ENCODE assay signal across 1 cellular context in the genomic region with DNA sequence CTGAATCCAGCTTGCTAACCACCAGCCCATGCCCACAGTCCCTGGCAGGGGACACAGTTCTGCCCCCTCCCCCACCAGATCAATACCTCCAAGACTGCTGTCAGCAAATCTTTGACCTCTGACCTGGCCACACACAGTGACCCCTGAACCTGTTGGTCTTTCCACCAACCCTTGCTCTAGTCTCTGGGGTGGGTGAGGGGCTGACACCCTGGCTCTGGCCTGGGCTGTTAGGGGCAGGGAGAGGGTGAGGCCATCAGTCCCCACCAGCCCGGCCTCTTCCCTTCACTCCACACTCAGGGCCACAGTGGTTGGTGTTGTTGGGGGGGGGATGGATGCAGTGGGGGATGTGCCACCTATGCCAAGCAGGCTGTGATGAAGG.
A peak's percentile ranks its signal among the peaks of the same experiment; 100 is the strongest.
TF ChIP-seq lines count a peak whose summit lies in the region.

No MANE protein-coding gene starts in this region.

TF ChIP-seq in HepG2, 621 proteins besides CTCF, POLR2A, EP300 and RAD21 (continued from another document and continues in another):
- TF ChIP-seq, protein P1, sequence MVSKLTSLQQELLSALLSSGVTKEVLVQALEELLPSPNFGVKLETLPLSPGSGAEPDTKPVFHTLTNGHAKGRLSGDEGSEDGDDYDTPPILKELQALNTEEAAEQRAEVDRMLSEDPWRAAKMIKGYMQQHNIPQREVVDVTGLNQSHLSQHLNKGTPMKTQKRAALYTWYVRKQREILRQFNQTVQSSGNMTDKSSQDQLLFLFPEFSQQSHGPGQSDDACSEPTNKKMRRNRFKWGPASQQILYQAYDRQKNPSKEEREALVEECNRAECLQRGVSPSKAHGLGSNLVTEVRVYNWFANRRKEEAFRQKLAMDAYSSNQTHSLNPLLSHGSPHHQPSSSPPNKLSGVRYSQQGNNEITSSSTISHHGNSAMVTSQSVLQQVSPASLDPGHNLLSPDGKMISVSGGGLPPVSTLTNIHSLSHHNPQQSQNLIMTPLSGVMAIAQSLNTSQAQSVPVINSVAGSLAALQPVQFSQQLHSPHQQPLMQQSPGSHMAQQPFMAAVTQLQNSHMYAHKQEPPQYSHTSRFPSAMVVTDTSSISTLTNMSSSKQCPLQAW (CRISPR knock-in tag; IDR thresholded peaks at IDR 0.05) = peak; percentile 35; the same call in 1 of the 2 replicates
- TF ChIP-seq ARNTL (CRISPR knock-in tag; IDR thresholded peaks at IDR 0.05) (peak; percentile 37; the same call in 1 of the 2 replicates), ZBTB8A (CRISPR knock-in tag; IDR thresholded peaks at IDR 0.05; ENCODE audit: borderline replicate concordance, low read depth) (no peak), TEAD3 (CRISPR knock-in tag; optimal IDR thresholded peaks at IDR 0.05; ENCODE audit: borderline replicate concordance) (peak; percentile 11), ZMYM4 (CRISPR knock-in tag; IDR thresholded peaks at IDR 0.05) (peak; percentile 63), MAZ (IDR thresholded peaks at IDR 0.05; ENCODE audit: borderline replicate concordance, low read depth, low read length) (no peak), MAZ (CRISPR knock-in tag; IDR thresholded peaks at IDR 0.05; ENCODE audit: low read depth) (0 out of 2 replicates have a peak, but pooled peaks have one; percentile 61), ZNF430 (CRISPR knock-in tag; IDR thresholded peaks at IDR 0.05) (0 out of 2 replicates have a peak, but pooled peaks have one; percentile 21), ZBTB7A (CRISPR knock-in tag; IDR thresholded peaks at IDR 0.05) (peak; percentile 62; the same call in 1 of the 2 replicates), KLF13 (CRISPR knock-in tag; IDR thresholded peaks at IDR 0.05) (peak; percentile 64; the same call in 1 of the 2 replicates), HNF4A (CRISPR knock-in tag; IDR thresholded peaks at IDR 0.05) (peak; percentile 96), HHEX (CRISPR knock-in tag; IDR thresholded peaks at IDR 0.05) (0 out of 2 replicates have a peak, but pooled peaks have one; percentile 19), ZNF296 (CRISPR knock-in tag; conservative IDR thresholded peaks at IDR 0.05) (peak; percentile 86; the same call in 1 of the 2 replicates), SKI (IDR thresholded peaks at IDR 0.05; ENCODE audit: partially characterized antibody) (peak; percentile 48), FIP1L1 (IDR thresholded peaks at IDR 0.05; ENCODE audit: borderline replicate concordance, insufficient read depth, low read depth, low read length) (no peak), HDAC1 (CRISPR knock-in tag; IDR thresholded peaks at IDR 0.05) (peak; percentile 77; the same call in 1 of the 2 replicates), YEATS4 (CRISPR knock-in tag; IDR thresholded peaks at IDR 0.05; ENCODE audit: borderline replicate concordance) (0 out of 2 replicates have a peak, but pooled peaks have one; percentile 13), FOXP1 (IDR thresholded peaks at IDR 0.05) (no peak), FOXP1 (CRISPR knock-in tag; IDR thresholded peaks at IDR 0.05) (peak; percentile 40; the same call in 1 of the 2 replicates), MIXL1 (CRISPR knock-in tag; IDR thresholded peaks at IDR 0.05) (0 out of 2 replicates have a peak, but pooled peaks have one; percentile 21), MZF1 (CRISPR knock-in tag; IDR thresholded peaks at IDR 0.05; ENCODE audit: borderline replicate concordance) (no peak), HNF4G (IDR thresholded peaks at IDR 0.05; ENCODE audit: borderline replicate concordance, low read depth, low read length) (peak; percentile 92), HNF4G (CRISPR knock-in tag; IDR thresholded peaks at IDR 0.05; ENCODE audit: borderline replicate concordance, low read depth) (peak; percentile 75; the same call in 1 of the 2 replicates), NONO (IDR thresholded peaks at IDR 0.05) (no peak), NONO (CRISPR knock-in tag; conservative IDR thresholded peaks at IDR 0.05) (peak; percentile 59; the same call in 1 of the 2 replicates), ZNF782 (CRISPR knock-in tag; IDR thresholded peaks at IDR 0.05; ENCODE audit: borderline replicate concordance) (0 out of 2 replicates have a peak, but pooled peaks have one; percentile 18), HOXA3 (CRISPR knock-in tag; IDR thresholded peaks at IDR 0.05) (peak; percentile 77; the same call in 1 of the 2 replicates), MYC (CRISPR knock-in tag; IDR thresholded peaks at IDR 0.05; ENCODE audit: borderline replicate concordance) (peak; percentile 27; the same call in 1 of the 2 replicates)
- TF ChIP-seq, protein P2, sequence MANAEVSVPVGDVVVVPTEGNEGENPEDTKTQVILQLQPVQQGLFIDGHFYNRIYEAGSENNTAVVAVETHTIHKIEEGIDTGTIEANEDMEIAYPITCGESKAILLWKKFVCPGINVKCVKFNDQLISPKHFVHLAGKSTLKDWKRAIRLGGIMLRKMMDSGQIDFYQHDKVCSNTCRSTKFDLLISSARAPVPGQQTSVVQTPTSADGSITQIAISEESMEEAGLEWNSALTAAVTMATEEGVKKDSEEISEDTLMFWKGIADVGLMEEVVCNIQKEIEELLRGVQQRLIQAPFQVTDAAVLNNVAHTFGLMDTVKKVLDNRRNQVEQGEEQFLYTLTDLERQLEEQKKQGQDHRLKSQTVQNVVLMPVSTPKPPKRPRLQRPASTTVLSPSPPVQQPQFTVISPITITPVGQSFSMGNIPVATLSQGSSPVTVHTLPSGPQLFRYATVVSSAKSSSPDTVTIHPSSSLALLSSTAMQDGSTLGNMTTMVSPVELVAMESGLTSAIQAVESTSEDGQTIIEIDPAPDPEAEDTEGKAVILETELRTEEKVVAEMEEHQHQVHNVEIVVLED (CRISPR knock-in tag; IDR thresholded peaks at IDR 0.05; ENCODE audit: borderline replicate concordance) = 0 out of 2 replicates have a peak, but pooled peaks have one; percentile 44
- TF ChIP-seq, protein P3, sequence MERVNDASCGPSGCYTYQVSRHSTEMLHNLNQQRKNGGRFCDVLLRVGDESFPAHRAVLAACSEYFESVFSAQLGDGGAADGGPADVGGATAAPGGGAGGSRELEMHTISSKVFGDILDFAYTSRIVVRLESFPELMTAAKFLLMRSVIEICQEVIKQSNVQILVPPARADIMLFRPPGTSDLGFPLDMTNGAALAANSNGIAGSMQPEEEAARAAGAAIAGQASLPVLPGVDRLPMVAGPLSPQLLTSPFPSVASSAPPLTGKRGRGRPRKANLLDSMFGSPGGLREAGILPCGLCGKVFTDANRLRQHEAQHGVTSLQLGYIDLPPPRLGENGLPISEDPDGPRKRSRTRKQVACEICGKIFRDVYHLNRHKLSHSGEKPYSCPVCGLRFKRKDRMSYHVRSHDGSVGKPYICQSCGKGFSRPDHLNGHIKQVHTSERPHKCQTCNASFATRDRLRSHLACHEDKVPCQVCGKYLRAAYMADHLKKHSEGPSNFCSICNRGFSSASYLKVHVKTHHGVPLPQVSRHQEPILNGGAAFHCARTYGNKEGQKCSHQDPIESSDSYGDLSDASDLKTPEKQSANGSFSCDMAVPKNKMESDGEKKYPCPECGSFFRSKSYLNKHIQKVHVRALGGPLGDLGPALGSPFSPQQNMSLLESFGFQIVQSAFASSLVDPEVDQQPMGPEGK (CRISPR knock-in tag; IDR thresholded peaks at IDR 0.05) = peak; percentile 10; the same call in 1 of the 2 replicates
- TF ChIP-seq, protein P4, sequence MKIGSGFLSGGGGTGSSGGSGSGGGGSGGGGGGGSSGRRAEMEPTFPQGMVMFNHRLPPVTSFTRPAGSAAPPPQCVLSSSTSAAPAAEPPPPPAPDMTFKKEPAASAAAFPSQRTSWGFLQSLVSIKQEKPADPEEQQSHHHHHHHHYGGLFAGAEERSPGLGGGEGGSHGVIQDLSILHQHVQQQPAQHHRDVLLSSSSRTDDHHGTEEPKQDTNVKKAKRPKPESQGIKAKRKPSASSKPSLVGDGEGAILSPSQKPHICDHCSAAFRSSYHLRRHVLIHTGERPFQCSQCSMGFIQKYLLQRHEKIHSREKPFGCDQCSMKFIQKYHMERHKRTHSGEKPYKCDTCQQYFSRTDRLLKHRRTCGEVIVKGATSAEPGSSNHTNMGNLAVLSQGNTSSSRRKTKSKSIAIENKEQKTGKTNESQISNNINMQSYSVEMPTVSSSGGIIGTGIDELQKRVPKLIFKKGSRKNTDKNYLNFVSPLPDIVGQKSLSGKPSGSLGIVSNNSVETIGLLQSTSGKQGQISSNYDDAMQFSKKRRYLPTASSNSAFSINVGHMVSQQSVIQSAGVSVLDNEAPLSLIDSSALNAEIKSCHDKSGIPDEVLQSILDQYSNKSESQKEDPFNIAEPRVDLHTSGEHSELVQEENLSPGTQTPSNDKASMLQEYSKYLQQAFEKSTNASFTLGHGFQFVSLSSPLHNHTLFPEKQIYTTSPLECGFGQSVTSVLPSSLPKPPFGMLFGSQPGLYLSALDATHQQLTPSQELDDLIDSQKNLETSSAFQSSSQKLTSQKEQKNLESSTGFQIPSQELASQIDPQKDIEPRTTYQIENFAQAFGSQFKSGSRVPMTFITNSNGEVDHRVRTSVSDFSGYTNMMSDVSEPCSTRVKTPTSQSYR (CRISPR knock-in tag; IDR thresholded peaks at IDR 0.05; ENCODE audit: borderline replicate concordance) = peak; percentile 96
- TF ChIP-seq, protein P5, sequence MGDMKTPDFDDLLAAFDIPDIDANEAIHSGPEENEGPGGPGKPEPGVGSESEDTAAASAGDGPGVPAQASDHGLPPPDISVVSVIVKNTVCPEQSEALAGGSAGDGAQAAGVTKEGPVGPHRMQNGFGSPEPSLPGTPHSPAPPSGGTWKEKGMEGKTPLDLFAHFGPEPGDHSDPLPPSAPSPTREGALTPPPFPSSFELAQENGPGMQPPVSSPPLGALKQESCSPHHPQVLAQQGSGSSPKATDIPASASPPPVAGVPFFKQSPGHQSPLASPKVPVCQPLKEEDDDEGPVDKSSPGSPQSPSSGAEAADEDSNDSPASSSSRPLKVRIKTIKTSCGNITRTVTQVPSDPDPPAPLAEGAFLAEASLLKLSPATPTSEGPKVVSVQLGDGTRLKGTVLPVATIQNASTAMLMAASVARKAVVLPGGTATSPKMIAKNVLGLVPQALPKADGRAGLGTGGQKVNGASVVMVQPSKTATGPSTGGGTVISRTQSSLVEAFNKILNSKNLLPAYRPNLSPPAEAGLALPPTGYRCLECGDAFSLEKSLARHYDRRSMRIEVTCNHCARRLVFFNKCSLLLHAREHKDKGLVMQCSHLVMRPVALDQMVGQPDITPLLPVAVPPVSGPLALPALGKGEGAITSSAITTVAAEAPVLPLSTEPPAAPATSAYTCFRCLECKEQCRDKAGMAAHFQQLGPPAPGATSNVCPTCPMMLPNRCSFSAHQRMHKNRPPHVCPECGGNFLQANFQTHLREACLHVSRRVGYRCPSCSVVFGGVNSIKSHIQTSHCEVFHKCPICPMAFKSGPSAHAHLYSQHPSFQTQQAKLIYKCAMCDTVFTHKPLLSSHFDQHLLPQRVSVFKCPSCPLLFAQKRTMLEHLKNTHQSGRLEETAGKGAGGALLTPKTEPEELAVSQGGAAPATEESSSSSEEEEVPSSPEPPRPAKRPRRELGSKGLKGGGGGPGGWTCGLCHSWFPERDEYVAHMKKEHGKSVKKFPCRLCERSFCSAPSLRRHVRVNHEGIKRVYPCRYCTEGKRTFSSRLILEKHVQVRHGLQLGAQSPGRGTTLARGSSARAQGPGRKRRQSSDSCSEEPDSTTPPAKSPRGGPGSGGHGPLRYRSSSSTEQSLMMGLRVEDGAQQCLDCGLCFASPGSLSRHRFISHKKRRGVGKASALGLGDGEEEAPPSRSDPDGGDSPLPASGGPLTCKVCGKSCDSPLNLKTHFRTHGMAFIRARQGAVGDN (CRISPR knock-in tag; IDR thresholded peaks at IDR 0.05) = peak; percentile 75
- TF ChIP-seq, protein P6, sequence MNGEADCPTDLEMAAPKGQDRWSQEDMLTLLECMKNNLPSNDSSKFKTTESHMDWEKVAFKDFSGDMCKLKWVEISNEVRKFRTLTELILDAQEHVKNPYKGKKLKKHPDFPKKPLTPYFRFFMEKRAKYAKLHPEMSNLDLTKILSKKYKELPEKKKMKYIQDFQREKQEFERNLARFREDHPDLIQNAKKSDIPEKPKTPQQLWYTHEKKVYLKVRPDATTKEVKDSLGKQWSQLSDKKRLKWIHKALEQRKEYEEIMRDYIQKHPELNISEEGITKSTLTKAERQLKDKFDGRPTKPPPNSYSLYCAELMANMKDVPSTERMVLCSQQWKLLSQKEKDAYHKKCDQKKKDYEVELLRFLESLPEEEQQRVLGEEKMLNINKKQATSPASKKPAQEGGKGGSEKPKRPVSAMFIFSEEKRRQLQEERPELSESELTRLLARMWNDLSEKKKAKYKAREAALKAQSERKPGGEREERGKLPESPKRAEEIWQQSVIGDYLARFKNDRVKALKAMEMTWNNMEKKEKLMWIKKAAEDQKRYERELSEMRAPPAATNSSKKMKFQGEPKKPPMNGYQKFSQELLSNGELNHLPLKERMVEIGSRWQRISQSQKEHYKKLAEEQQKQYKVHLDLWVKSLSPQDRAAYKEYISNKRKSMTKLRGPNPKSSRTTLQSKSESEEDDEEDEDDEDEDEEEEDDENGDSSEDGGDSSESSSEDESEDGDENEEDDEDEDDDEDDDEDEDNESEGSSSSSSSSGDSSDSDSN (CRISPR knock-in tag; IDR thresholded peaks at IDR 0.05) = peak; percentile 38
- TF ChIP-seq, protein P7, sequence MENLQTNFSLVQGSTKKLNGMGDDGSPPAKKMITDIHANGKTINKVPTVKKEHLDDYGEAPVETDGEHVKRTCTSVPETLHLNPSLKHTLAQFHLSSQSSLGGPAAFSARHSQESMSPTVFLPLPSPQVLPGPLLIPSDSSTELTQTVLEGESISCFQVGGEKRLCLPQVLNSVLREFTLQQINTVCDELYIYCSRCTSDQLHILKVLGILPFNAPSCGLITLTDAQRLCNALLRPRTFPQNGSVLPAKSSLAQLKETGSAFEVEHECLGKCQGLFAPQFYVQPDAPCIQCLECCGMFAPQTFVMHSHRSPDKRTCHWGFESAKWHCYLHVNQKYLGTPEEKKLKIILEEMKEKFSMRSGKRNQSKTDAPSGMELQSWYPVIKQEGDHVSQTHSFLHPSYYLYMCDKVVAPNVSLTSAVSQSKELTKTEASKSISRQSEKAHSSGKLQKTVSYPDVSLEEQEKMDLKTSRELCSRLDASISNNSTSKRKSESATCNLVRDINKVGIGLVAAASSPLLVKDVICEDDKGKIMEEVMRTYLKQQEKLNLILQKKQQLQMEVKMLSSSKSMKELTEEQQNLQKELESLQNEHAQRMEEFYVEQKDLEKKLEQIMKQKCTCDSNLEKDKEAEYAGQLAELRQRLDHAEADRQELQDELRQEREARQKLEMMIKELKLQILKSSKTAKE (CRISPR knock-in tag; IDR thresholded peaks at IDR 0.05; ENCODE audit: borderline replicate concordance) = peak; percentile 76
- TF ChIP-seq, protein P8, sequence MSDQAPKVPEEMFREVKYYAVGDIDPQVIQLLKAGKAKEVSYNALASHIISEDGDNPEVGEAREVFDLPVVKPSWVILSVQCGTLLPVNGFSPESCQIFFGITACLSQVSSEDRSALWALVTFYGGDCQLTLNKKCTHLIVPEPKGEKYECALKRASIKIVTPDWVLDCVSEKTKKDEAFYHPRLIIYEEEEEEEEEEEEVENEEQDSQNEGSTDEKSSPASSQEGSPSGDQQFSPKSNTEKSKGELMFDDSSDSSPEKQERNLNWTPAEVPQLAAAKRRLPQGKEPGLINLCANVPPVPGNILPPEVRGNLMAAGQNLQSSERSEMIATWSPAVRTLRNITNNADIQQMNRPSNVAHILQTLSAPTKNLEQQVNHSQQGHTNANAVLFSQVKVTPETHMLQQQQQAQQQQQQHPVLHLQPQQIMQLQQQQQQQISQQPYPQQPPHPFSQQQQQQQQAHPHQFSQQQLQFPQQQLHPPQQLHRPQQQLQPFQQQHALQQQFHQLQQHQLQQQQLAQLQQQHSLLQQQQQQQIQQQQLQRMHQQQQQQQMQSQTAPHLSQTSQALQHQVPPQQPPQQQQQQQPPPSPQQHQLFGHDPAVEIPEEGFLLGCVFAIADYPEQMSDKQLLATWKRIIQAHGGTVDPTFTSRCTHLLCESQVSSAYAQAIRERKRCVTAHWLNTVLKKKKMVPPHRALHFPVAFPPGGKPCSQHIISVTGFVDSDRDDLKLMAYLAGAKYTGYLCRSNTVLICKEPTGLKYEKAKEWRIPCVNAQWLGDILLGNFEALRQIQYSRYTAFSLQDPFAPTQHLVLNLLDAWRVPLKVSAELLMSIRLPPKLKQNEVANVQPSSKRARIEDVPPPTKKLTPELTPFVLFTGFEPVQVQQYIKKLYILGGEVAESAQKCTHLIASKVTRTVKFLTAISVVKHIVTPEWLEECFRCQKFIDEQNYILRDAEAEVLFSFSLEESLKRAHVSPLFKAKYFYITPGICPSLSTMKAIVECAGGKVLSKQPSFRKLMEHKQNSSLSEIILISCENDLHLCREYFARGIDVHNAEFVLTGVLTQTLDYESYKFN (CRISPR knock-in tag; conservative IDR thresholded peaks at IDR 0.05) = peak; percentile 95
